10 cellular contexts compared by ENCODE assay signal in genomic region chr19:12648088-12648487, GRCh38. TPM values are rescaled to one million over a fixed set of nuclear protein-coding genes. Genes with fewer than 3 reads are reported as not detected.
DNase-seq lines count a peak whose midpoint lies in the region; ATAC-seq and TF ChIP-seq lines count a peak whose summit lies in the region.
"Had no signal": no experiment of that assay in that cellular context is flagged by ENCODE, and none has a peak within 500 bp of the region (broad histone marks: within the 10 kb centered on the region; RNA-seq: fewer than 3 reads in every experiment).

No MANE protein-coding gene starts in this region.

- H3K27me3 ChIP-seq in brain microvascular endothelial cell (replicated peaks) (no peaks in the 10 kb centered on the region), iPS-15b (ENCODE audit: control insufficient read depth, insufficient read depth, low read length) (no peaks in the 10 kb centered on the region), skeletal muscle tissue (ENCODE audit: control insufficient read depth in 3 of 3, insufficient read depth in 3 of 3, low read length in 3 of 3) (no peaks in the 10 kb centered on the region)

- in situ Hi-C loops in brain microvascular endothelial cell (cut with HindIII; ENCODE audit: low pct_ligation_motif_present, low sequenced_read_pairs) = no loop called here

- H3K4me1 Mint-ChIP-seq in endothelial cell (ENCODE audit: unreplicated experiment) (no peaks in the 10 kb centered on the region), nephron progenitor cell (no peaks in the 10 kb centered on the region)

- H3K4me1 ChIP-seq in iPS-15b (ENCODE audit: control insufficient read depth, insufficient read depth, low read length) (no peaks in the 10 kb centered on the region), skeletal muscle tissue (ENCODE audit: control insufficient read depth in 3 of 3, insufficient read depth in 3 of 3, low read length in 3 of 3) (peaks cover 7% of the 10 kb centered on the region in 3 donors)

- TF ChIP-seq CTCF in GM20000 (IDR thresholded peaks at IDR 0.05; ENCODE audit: extremely low read depth, missing control alignments) (peak; percentile 1), brain microvascular endothelial cell (IDR thresholded peaks at IDR 0.05; ENCODE audit: low read depth, low read length, missing control alignments) (peak; percentile 50), endothelial cell (IDR thresholded peaks at IDR 0.05; ENCODE audit: unreplicated experiment) (no peak), nephron progenitor cell (IDR thresholded peaks at IDR 0.05) (no peak)

- H3K9me3 ChIP-seq in iPS-15b (ENCODE audit: control insufficient read depth, insufficient read depth, low read length) (no peaks in the 10 kb centered on the region), skeletal muscle tissue (ENCODE audit: control insufficient read depth in 3 of 3, low read length in 3 of 3) (no peaks in the 10 kb centered on the region)

- no peak overlapping the region for H3K27ac ChIP-seq in brain microvascular endothelial cell
- no peak overlapping the region for H3K27ac ChIP-seq in skeletal muscle tissue (ENCODE audit: low read depth, low read length)

- H3K27ac Mint-ChIP-seq in endothelial cell (ENCODE audit: unreplicated experiment) (no peak overlapping the region), nephron progenitor cell (no peak overlapping the region)

- peaks cover 15% of the 10 kb centered on the region for H3K36me3 Mint-ChIP-seq in endothelial cell (ENCODE audit: low read depth, unreplicated experiment)
- peaks cover 36% of the 10 kb centered on the region for H3K36me3 Mint-ChIP-seq in nephron progenitor cell (ENCODE audit: low read depth)

- H3K27me3 Mint-ChIP-seq in endothelial cell (ENCODE audit: unreplicated experiment) = peaks cover 15% of the 10 kb centered on the region
- H3K27me3 Mint-ChIP-seq in nephron progenitor cell (ENCODE audit: low read depth, poor library complexity) = peaks cover 7% of the 10 kb centered on the region
- H3K27me3 Mint-ChIP-seq: naive B cell had no signal

- no peak for DNase-seq in GM20000 (ENCODE audit: low spot score)
- no peak for DNase-seq in brain microvascular endothelial cell
- no peak for DNase-seq in endothelial cell (ENCODE audit: low spot score)
- DNase-seq in nephron progenitor cell = no peak
- DNase-seq in SW480 (ENCODE audit: low spot score) = no peak
- DNase-seq: NCI-H2171 had no signal

- ATAC-seq in GM18861 (IDR thresholded peaks at IDR 0.05; ENCODE audit: unreplicated experiment) = no peak

- H3K4me3 ChIP-seq in brain microvascular endothelial cell (ENCODE audit: low read depth, low read length) (peak overlapping the region; percentile 9), iPS-15b (ENCODE audit: low read depth, low read length) (peak overlapping the region; percentile 37), skeletal muscle tissue (ENCODE audit: low read length in 3 of 3) (peak overlapping the region in 2 of 3 donors; percentile 2 to 54)

- H3K4me3 Mint-ChIP-seq in endothelial cell (ENCODE audit: unreplicated experiment) (no peak overlapping the region), nephron progenitor cell (no peak overlapping the region)

- H3K9ac ChIP-seq in iPS-15b (ENCODE audit: low read depth, low read length) = no peak overlapping the region
- H3K9ac ChIP-seq in skeletal muscle tissue (ENCODE audit: low read depth in 1 of 3, low read length in 3 of 3) = peak overlapping the region in 2 of 3 donors; percentile 50 to 54

- H3K9me3 Mint-ChIP-seq in endothelial cell (ENCODE audit: unreplicated experiment) (no peaks in the 10 kb centered on the region), nephron progenitor cell (no peaks in the 10 kb centered on the region)
- H3K9me3 Mint-ChIP-seq: naive B cell had no signal

- H3K36me3 ChIP-seq in brain microvascular endothelial cell (replicated peaks) (peaks cover 3% of the 10 kb centered on the region), iPS-15b (ENCODE audit: control insufficient read depth, insufficient read depth, low read length) (peaks cover 5% of the 10 kb centered on the region), skeletal muscle tissue (ENCODE audit: control insufficient read depth in 3 of 3, insufficient read depth in 3 of 3, low read length in 3 of 3) (peaks cover 2 to 8% (median 4%) of the 10 kb centered on the region in 3 donors)

RNA-seq across cellular contexts. Expression of gene MAN2B1, which starts 18.5 kb away (rescaled TPM):
- 31.3 TPM for total RNA-seq in skeletal muscle tissue
- 98.4 TPM for total RNA-seq in endothelial cell (ENCODE audit: unreplicated experiment)

RNA-seq across cellular contexts. Expression of gene WDR83, which starts 18.5 kb away (rescaled TPM):
- total RNA-seq in skeletal muscle tissue (6.3 TPM), endothelial cell (ENCODE audit: unreplicated experiment) (13.2 TPM)

RNA-seq across cellular contexts. Expression of gene DHPS, which starts 33.6 kb away (rescaled TPM):
- total RNA-seq in skeletal muscle tissue (56.9 TPM), endothelial cell (ENCODE audit: unreplicated experiment) (55.3 TPM)

RNA-seq across cellular contexts. Expression of gene ZNF791, which starts 37.4 kb away (rescaled TPM):
- 10.4 TPM for total RNA-seq in skeletal muscle tissue
- total RNA-seq in endothelial cell (ENCODE audit: unreplicated experiment) = 29.3 TPM

RNA-seq across cellular contexts. Expression of gene ZNF490, which starts 37.5 kb away (rescaled TPM):
- total RNA-seq in skeletal muscle tissue (5.2 TPM), endothelial cell (ENCODE audit: unreplicated experiment) (11.9 TPM)

Comparison
In these comparisons a context has a peak if more than half of its experiments do, and no peak if none do; other contexts are left out.
1. CTCF ChIP-seq: peak in GM20000 (single experiment) and brain microvascular endothelial cell (single experiment); none in endothelial cell (single experiment) and nephron progenitor cell (single experiment).
2. Peak in every context shown above with its lines, with median percentiles within 50 percentile points of each other: H3K4me3 ChIP-seq.